Comparison of ENCODE assay signal across 1 cellular context in genomic region chr17:50397111-50397918, GRCh38.
TF ChIP-seq lines count a peak whose summit lies in the region.

Gene LRRC59 (minus strand): TSS chr17:50397523. CDS start chr17:50397317, 206 bp downstream.

TF ChIP-seq in GM12878, 131 proteins besides CTCF, POLR2A, EP300 and RAD21 (continued from another document and continues in another):
- TF ChIP-seq ZNF274 (IDR thresholded peaks at IDR 0.05; ENCODE audit: insufficient read depth, insufficient read length) (no peak), IKZF1 (conservative IDR thresholded peaks at IDR 0.05) (peak; percentile 92), RBBP5 (conservative IDR thresholded peaks at IDR 0.05) (no peak), MLLT1 (IDR thresholded peaks at IDR 0.05) (no peak), SP1 (IDR thresholded peaks at IDR 0.05; ENCODE audit: low read depth, low read length) (peak; percentile 77), ZBTB33 (IDR thresholded peaks at IDR 0.05) (no peak), BCL11A (IDR thresholded peaks at IDR 0.05; ENCODE audit: low read depth, low read length) (no peak), CHD4 (IDR thresholded peaks at IDR 0.05) (no peak), TCF3 (IDR thresholded peaks at IDR 0.05; ENCODE audit: borderline replicate concordance, insufficient read depth, low read depth, low read length) (peak; percentile 67; the same call in 1 of the 2 replicates), ZZZ3 (IDR thresholded peaks at IDR 0.05; ENCODE audit: control insufficient read depth, insufficient read length, low read depth) (no peak), TAF1 (IDR thresholded peaks at IDR 0.05; ENCODE audit: borderline replicate concordance, low read depth, low read length) (peak; percentile 93), YY1 (IDR thresholded peaks at IDR 0.05; ENCODE audit: low read depth, low read length) (peak; percentile 81), SRF (IDR thresholded peaks at IDR 0.05; ENCODE audit: low read depth in 2 of 2, low read length in 2 of 2) (0 out of 4 replicates have a peak, but pooled peaks of 1 of the 2 experiments have one; percentile 46), CREB1 (IDR thresholded peaks at IDR 0.05; ENCODE audit: low read depth) (peak; percentile 97), HCFC1 (IDR thresholded peaks at IDR 0.05; ENCODE audit: low read length) (peak; percentile 78), BHLHE40 (IDR thresholded peaks at IDR 0.05; ENCODE audit: borderline replicate concordance in 1 of 2, low read depth in 2 of 2, low read length in 1 of 2) (peak; percentile 67 to 87; a peak in 3 of 4 replicates), CBFB (IDR thresholded peaks at IDR 0.05; ENCODE audit: low read depth) (no peak), ATF7 (IDR thresholded peaks at IDR 0.05; ENCODE audit: low read depth) (peak; percentile 78), NFIC (IDR thresholded peaks at IDR 0.05; ENCODE audit: low read depth, low read length) (no peak), IRF4 (IDR thresholded peaks at IDR 0.05; ENCODE audit: low read depth, low read length) (peak; percentile 76), NR2C2 (IDR thresholded peaks at IDR 0.05; ENCODE audit: borderline replicate concordance, control insufficient read depth, insufficient read length, low read depth) (no peak), SMAD5 (IDR thresholded peaks at IDR 0.05; ENCODE audit: low read depth) (peak; percentile 62; the same call in 1 of the 2 replicates), SUPT20H (IDR thresholded peaks at IDR 0.05; ENCODE audit: borderline replicate concordance, control insufficient read depth, low read depth, low read length) (no peak), YBX1 (IDR thresholded peaks at IDR 0.05) (no peak), CEBPZ (IDR thresholded peaks at IDR 0.05; ENCODE audit: low read depth, low read length) (no peak), RELA (IDR thresholded peaks at IDR 0.05; ENCODE audit: borderline replicate concordance, partially characterized antibody) (peak; percentile 79), TBL1XR1 (IDR thresholded peaks at IDR 0.05; ENCODE audit: low read depth, low read length) (no peak), TARDBP (IDR thresholded peaks at IDR 0.05; ENCODE audit: borderline replicate concordance) (no peak; the same call in 1 of the 2 replicates), GATAD2B (conservative IDR thresholded peaks at IDR 0.05; ENCODE audit: low read depth) (peak; percentile 94), MEF2A (IDR thresholded peaks at IDR 0.05; ENCODE audit: insufficient read depth, low read depth, low read length) (peak; percentile 56; the same call in 1 of the 2 replicates), ZNF622 (IDR thresholded peaks at IDR 0.05) (no peak), NBN (IDR thresholded peaks at IDR 0.05) (peak; percentile 96), MYB (IDR thresholded peaks at IDR 0.05; ENCODE audit: borderline replicate concordance, low read depth, low read length) (no peak), STAT3 (IDR thresholded peaks at IDR 0.05; ENCODE audit: low read depth, low read length) (no peak), CHD1 (IDR thresholded peaks at IDR 0.05; ENCODE audit: low read depth, low read length) (no peak), POU2F2 (IDR thresholded peaks at IDR 0.05; ENCODE audit: borderline replicate concordance, low read depth, low read length) (peak; percentile 87)
- TF ChIP-seq, protein P1, sequence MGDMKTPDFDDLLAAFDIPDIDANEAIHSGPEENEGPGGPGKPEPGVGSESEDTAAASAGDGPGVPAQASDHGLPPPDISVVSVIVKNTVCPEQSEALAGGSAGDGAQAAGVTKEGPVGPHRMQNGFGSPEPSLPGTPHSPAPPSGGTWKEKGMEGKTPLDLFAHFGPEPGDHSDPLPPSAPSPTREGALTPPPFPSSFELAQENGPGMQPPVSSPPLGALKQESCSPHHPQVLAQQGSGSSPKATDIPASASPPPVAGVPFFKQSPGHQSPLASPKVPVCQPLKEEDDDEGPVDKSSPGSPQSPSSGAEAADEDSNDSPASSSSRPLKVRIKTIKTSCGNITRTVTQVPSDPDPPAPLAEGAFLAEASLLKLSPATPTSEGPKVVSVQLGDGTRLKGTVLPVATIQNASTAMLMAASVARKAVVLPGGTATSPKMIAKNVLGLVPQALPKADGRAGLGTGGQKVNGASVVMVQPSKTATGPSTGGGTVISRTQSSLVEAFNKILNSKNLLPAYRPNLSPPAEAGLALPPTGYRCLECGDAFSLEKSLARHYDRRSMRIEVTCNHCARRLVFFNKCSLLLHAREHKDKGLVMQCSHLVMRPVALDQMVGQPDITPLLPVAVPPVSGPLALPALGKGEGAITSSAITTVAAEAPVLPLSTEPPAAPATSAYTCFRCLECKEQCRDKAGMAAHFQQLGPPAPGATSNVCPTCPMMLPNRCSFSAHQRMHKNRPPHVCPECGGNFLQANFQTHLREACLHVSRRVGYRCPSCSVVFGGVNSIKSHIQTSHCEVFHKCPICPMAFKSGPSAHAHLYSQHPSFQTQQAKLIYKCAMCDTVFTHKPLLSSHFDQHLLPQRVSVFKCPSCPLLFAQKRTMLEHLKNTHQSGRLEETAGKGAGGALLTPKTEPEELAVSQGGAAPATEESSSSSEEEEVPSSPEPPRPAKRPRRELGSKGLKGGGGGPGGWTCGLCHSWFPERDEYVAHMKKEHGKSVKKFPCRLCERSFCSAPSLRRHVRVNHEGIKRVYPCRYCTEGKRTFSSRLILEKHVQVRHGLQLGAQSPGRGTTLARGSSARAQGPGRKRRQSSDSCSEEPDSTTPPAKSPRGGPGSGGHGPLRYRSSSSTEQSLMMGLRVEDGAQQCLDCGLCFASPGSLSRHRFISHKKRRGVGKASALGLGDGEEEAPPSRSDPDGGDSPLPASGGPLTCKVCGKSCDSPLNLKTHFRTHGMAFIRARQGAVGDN (IDR thresholded peaks at IDR 0.05), result no peak; the same call in none of the 2 replicates
- TF ChIP-seq, protein P2, sequence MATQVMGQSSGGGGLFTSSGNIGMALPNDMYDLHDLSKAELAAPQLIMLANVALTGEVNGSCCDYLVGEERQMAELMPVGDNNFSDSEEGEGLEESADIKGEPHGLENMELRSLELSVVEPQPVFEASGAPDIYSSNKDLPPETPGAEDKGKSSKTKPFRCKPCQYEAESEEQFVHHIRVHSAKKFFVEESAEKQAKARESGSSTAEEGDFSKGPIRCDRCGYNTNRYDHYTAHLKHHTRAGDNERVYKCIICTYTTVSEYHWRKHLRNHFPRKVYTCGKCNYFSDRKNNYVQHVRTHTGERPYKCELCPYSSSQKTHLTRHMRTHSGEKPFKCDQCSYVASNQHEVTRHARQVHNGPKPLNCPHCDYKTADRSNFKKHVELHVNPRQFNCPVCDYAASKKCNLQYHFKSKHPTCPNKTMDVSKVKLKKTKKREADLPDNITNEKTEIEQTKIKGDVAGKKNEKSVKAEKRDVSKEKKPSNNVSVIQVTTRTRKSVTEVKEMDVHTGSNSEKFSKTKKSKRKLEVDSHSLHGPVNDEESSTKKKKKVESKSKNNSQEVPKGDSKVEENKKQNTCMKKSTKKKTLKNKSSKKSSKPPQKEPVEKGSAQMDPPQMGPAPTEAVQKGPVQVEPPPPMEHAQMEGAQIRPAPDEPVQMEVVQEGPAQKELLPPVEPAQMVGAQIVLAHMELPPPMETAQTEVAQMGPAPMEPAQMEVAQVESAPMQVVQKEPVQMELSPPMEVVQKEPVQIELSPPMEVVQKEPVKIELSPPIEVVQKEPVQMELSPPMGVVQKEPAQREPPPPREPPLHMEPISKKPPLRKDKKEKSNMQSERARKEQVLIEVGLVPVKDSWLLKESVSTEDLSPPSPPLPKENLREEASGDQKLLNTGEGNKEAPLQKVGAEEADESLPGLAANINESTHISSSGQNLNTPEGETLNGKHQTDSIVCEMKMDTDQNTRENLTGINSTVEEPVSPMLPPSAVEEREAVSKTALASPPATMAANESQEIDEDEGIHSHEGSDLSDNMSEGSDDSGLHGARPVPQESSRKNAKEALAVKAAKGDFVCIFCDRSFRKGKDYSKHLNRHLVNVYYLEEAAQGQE (IDR thresholded peaks at IDR 0.05; ENCODE audit: low read depth, low read length), result no peak
- TF ChIP-seq, protein P3, sequence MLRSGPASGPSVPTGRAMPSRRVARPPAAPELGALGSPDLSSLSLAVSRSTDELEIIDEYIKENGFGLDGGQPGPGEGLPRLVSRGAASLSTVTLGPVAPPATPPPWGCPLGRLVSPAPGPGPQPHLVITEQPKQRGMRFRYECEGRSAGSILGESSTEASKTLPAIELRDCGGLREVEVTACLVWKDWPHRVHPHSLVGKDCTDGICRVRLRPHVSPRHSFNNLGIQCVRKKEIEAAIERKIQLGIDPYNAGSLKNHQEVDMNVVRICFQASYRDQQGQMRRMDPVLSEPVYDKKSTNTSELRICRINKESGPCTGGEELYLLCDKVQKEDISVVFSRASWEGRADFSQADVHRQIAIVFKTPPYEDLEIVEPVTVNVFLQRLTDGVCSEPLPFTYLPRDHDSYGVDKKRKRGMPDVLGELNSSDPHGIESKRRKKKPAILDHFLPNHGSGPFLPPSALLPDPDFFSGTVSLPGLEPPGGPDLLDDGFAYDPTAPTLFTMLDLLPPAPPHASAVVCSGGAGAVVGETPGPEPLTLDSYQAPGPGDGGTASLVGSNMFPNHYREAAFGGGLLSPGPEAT (IDR thresholded peaks at IDR 0.05; ENCODE audit: low read depth), result peak; percentile 33; the same call in 1 of the 2 replicates
- TF ChIP-seq, protein P4, sequence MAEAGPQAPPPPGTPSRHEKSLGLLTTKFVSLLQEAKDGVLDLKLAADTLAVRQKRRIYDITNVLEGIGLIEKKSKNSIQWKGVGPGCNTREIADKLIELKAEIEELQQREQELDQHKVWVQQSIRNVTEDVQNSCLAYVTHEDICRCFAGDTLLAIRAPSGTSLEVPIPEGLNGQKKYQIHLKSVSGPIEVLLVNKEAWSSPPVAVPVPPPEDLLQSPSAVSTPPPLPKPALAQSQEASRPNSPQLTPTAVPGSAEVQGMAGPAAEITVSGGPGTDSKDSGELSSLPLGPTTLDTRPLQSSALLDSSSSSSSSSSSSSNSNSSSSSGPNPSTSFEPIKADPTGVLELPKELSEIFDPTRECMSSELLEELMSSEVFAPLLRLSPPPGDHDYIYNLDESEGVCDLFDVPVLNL (IDR thresholded peaks at IDR 0.05; ENCODE audit: low read depth, low read length), result peak; percentile 58; the same call in 1 of the 2 replicates
- TF ChIP-seq, protein P5, sequence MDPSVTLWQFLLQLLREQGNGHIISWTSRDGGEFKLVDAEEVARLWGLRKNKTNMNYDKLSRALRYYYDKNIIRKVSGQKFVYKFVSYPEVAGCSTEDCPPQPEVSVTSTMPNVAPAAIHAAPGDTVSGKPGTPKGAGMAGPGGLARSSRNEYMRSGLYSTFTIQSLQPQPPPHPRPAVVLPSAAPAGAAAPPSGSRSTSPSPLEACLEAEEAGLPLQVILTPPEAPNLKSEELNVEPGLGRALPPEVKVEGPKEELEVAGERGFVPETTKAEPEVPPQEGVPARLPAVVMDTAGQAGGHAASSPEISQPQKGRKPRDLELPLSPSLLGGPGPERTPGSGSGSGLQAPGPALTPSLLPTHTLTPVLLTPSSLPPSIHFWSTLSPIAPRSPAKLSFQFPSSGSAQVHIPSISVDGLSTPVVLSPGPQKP (IDR thresholded peaks at IDR 0.05; ENCODE audit: low read depth, low read length), result peak; percentile 78
- TF ChIP-seq, protein P6, sequence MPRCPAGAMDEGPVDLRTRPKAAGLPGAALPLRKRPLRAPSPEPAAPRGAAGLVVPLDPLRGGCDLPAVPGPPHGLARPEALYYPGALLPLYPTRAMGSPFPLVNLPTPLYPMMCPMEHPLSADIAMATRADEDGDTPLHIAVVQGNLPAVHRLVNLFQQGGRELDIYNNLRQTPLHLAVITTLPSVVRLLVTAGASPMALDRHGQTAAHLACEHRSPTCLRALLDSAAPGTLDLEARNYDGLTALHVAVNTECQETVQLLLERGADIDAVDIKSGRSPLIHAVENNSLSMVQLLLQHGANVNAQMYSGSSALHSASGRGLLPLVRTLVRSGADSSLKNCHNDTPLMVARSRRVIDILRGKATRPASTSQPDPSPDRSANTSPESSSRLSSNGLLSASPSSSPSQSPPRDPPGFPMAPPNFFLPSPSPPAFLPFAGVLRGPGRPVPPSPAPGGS (IDR thresholded peaks at IDR 0.05; ENCODE audit: borderline replicate concordance, insufficient read depth, low read depth, low read length, poor library complexity, severe bottlenecking), result peak; percentile 37
